ENCODE assay signal across 13 cellular contexts in the genomic region with DNA sequence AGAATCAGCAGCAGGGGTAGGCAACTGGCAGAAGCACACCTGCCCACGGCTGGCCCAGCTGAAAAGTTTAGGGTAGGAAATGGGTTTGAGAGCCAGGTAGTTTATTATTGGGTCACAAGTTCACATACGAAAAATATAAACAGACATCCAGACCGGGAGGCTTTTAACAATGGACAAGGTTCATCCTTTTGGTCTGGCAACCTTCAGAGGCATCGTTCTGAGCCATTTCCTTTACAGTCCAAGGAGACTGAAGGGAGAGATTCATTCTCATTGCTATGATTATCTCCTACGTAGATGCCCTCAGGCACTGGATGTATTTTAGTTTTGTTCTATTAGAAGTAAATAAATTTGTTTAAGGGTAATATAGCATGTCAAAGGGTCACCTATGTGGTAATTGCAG.
DNase-seq lines count a peak whose midpoint lies in the region; ATAC-seq and TF ChIP-seq lines count a peak whose summit lies in the region.
"Had no signal": no experiment of that assay in that cellular context is flagged by ENCODE, and none has a peak within 500 bp of the region (broad histone marks: within the 10 kb centered on the region; RNA-seq: fewer than 3 reads in every experiment).

No MANE protein-coding gene starts in this region.

- intact Hi-C loops in sigmoid colon (cut with DNase I), result no loop called here
- intact Hi-C loops in psoas muscle (cut with DNase I), result no loop called here

- H3K36me3 ChIP-seq in sigmoid colon (no peaks in the 10 kb centered on the region), psoas muscle (ENCODE audit: insufficient read depth in 1 of 2, low read depth in 1 of 2) (no peaks in the 10 kb centered on the region)

- H3K9me3 ChIP-seq in sigmoid colon, result no peaks in the 10 kb centered on the region
- H3K9me3 ChIP-seq in psoas muscle, result no peaks in the 10 kb centered on the region

- H3K27ac ChIP-seq in sigmoid colon (peak overlapping the region in 3 of 4 donors; percentile 23 to 46 (median 32)), psoas muscle (no peak overlapping the region)

- TF ChIP-seq CTCF in sigmoid colon (IDR thresholded peaks at IDR 0.05) (no peak), psoas muscle (IDR thresholded peaks at IDR 0.05) (no peak)

- H3K27me3 ChIP-seq in sigmoid colon (no peaks in the 10 kb centered on the region), psoas muscle (ENCODE audit: insufficient read depth in 3 of 3, low read length in 2 of 3) (no peaks in the 10 kb centered on the region)

- DNase-seq in ELR (ENCODE audit: low read depth) (peak; percentile 15), SK-MEL-5 (ENCODE audit: low read depth, low spot score) (peak; percentile 40), foreskin melanocyte (peak; percentile 29), sigmoid colon (no peak), psoas muscle (no peak), globus pallidus (ENCODE audit: low spot score) (no peak)
- DNase-seq: AML-193, COR-L47, MM.1S, NCI-H1092 treated with DMSO at 0.1 percent for 48 hours, NCI-H187, NCI-H345 had no signal

- WGBS in sigmoid colon, 2 donors, result 21 to 68% methylated on average over 5 of the region's 5 CpGs
- WGBS in psoas muscle, 3 donors, result 54 to 66% (median 55%) methylated on average over 5 of the region's 5 CpGs

- no peak for TF ChIP-seq EP300 in sigmoid colon (IDR thresholded peaks at IDR 0.05)

- TF ChIP-seq POLR2A in sigmoid colon (IDR thresholded peaks at IDR 0.05), result no peak

- in situ Hi-C loops in SK-MEL-5 (cut with HindIII; ENCODE audit: low pct_unique_long_range_greater_than_20kb, low sequenced_read_pairs), result no loop called here

- H3K4me3 ChIP-seq in sigmoid colon (no peak overlapping the region), psoas muscle (no peak overlapping the region)

- H3K4me1 ChIP-seq in sigmoid colon, result peaks cover 0 to 43% (median 23%) of the 10 kb centered on the region in 4 donors
- no peaks in the 10 kb centered on the region for H3K4me1 ChIP-seq in psoas muscle

- ATAC-seq in psoas muscle (no peak), HG03342 (IDR thresholded peaks at IDR 0.05; ENCODE audit: unreplicated experiment) (no peak)

Comparison
In these comparisons a context has a peak if more than half of its experiments do, and no peak if none do; other contexts are left out.
1. DNase-seq: peak in ELR (single experiment), SK-MEL-5 (single experiment) and foreskin melanocyte (single experiment); none in sigmoid colon (single experiment), psoas muscle (0 of 2) and globus pallidus (single experiment).